In the genomic region with DNA sequence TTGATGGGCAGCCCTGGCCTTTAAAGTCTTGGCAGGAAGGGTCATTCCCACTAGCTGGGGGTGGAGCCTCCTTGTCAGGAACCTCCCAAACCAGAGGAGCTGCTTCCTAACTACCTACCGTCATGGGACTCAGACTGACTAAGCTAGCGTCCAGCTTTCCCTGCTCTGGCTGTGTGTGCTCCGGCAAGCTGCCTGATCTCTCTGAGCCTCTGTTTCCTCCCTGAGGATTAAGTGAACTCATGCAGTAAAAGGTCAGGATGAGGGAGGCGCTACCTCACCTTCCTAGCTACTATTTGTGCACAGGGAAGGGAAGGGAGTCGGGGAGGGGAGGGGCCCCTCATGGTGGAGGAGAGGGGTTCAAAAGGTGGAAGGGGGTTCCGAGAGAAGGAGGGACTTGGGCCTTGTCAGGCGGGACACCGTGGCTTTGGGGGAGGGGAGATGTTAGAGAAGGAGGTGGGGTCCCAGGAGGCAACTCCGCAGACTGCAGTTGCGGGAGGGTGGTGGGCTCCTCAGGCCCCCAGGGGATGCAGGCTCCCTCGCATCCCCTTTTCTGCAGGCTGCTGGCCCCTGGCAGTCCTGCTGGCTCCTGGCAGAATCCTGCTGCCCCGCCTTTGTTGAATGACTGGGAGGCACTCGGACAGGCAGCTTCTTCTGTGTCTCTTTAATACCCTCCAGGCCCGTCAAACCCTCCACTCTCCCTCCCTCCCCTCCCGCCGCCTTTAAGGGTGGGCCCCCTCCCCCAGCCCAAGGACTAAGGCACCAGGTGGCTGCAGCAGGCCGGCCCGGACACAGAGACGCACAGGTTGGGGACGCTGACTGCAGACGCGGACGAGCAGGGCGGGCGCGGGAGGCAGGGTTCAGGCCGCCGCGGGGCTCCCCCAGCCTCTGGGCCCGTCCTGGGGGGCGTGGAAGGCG, we compare ENCODE assay signal across 8 cellular contexts. TPM values are rescaled to one million over a fixed set of nuclear protein-coding genes. Genes with fewer than 3 reads are reported as not detected.
DNase-seq lines count a peak whose midpoint lies in the region; ATAC-seq and TF ChIP-seq lines count a peak whose summit lies in the region.

No MANE protein-coding gene starts in this region.

- TF ChIP-seq EP300 in gastroesophageal sphincter (IDR thresholded peaks at IDR 0.05): no peak

- ATAC-seq in DND-41 (ENCODE audit: insufficient read depth, low read depth) (peak; percentile 65), HG02885 (IDR thresholded peaks at IDR 0.05; ENCODE audit: poor library complexity, unreplicated experiment) (peak; percentile 22), T-cell (replicated peaks in 1 of 4) (peak in 3 of 4 experiments; percentile 48 to 50 (median 49)), gastroesophageal sphincter (peak; percentile 46), psoas muscle (peak; percentile 26 to 55 (median 38)), GM19035 (IDR thresholded peaks at IDR 0.05; ENCODE audit: unreplicated experiment) (no peak), HG03457 (IDR thresholded peaks at IDR 0.05; ENCODE audit: unreplicated experiment) (no peak)

- H3K27ac Mint-ChIP-seq in T-cell: no peak overlapping the region

- peak overlapping the region; percentile 9 to 84 (median 39) for H3K4me3 Mint-ChIP-seq in T-cell

- TF ChIP-seq CTCF in DND-41 (IDR thresholded peaks at IDR 0.05; ENCODE audit: borderline replicate concordance, extremely low read depth, low read length, poor library complexity, severe bottlenecking) (peak; percentile 3), gastroesophageal sphincter (IDR thresholded peaks at IDR 0.05) (no peak), psoas muscle (IDR thresholded peaks at IDR 0.05) (no peak)

- peak overlapping the region; percentile 93 for H2AFZ ChIP-seq in DND-41 (ENCODE audit: low read depth, low read length)

- no peak overlapping the region; the same call in 1 of the 2 replicates for H3K27ac ChIP-seq in DND-41 (ENCODE audit: low read length)
- peak overlapping the region in 2 of 4 donors; percentile 8 to 50 for H3K27ac ChIP-seq in gastroesophageal sphincter
- H3K27ac ChIP-seq in psoas muscle: no peak overlapping the region

- intact Hi-C loops in psoas muscle (cut with DNase I): no loop called here

- H3K4me2 ChIP-seq in DND-41 (ENCODE audit: insufficient read depth, low read length): peak overlapping the region; percentile 99

- no peaks in the 10 kb centered on the region for H3K36me3 Mint-ChIP-seq in T-cell

- H3K27me3 ChIP-seq in DND-41 (ENCODE audit: insufficient read depth, low read length, poor library complexity) (peaks cover 38% of the 10 kb centered on the region), gastroesophageal sphincter (peaks cover 37% of the 10 kb centered on the region), psoas muscle (ENCODE audit: insufficient read depth in 3 of 3, low read length in 2 of 3) (peaks cover 0 to 45% (median 8%) of the 10 kb centered on the region in 3 donors)

- CTCF ChIA-PET in T-cell (lab: Charles Lee): interaction anchor here in 1 of 2 donors (1.0 to 1.6 kb wide), 4 partner anchors 10 to 91 kb away, joined by 3 to 4 read pairs (median 3); a partner anchor contains a TSS

- no peak for TF ChIP-seq POLR2A in gastroesophageal sphincter (IDR thresholded peaks at IDR 0.05)

- DNase-seq in DND-41: no peak
- no peak for DNase-seq in T-cell
- DNase-seq in psoas muscle: peak in 1 of 2 donors; percentile 20
- no peak for DNase-seq in hippocampal formation (lab: John Stamatoyannopoulos, UW)

- no peaks in the 10 kb centered on the region for H3K9me3 ChIP-seq in DND-41 (ENCODE audit: insufficient read depth, low read length, severe bottlenecking)
- no peaks in the 10 kb centered on the region for H3K9me3 ChIP-seq in gastroesophageal sphincter
- H3K9me3 ChIP-seq in psoas muscle: no peaks in the 10 kb centered on the region

- H3K4me1 Mint-ChIP-seq in T-cell: peaks cover 11 to 15% (median 12%) of the 10 kb centered on the region in 3 donors

- H3K4me1 ChIP-seq in DND-41 (ENCODE audit: insufficient read depth, low read length) (peaks cover 20% of the 10 kb centered on the region), gastroesophageal sphincter (peaks cover 0 to 25% (median 13%) of the 10 kb centered on the region in 3 donors), psoas muscle (peaks cover 6% of the 10 kb centered on the region)

- 0 to 10% methylated on average over 2 to 10 of the region's 32 CpGs for WGBS in gastroesophageal sphincter (ENCODE audit: low coverage in 1 of 2), 2 donors
- 3 to 4% (median 3%) methylated on average over 28 to 32 of the region's 32 CpGs for WGBS in psoas muscle, 3 donors

- no peaks in the 10 kb centered on the region for H3K79me2 ChIP-seq in DND-41 (ENCODE audit: insufficient read depth, low read length)

- H3K9me3 Mint-ChIP-seq in T-cell: no peaks in the 10 kb centered on the region

- H4K20me1 ChIP-seq in DND-41 (ENCODE audit: insufficient read depth, low read length): no peaks in the 10 kb centered on the region

- H3K36me3 ChIP-seq in DND-41 (ENCODE audit: insufficient read depth, low read length): no peaks in the 10 kb centered on the region
- H3K36me3 ChIP-seq in gastroesophageal sphincter: no peaks in the 10 kb centered on the region
- H3K36me3 ChIP-seq in psoas muscle (ENCODE audit: insufficient read depth in 1 of 2, low read depth in 1 of 2): no peaks in the 10 kb centered on the region

- peaks cover 5 to 30% of the 10 kb centered on the region in 2 donors for H3K27me3 Mint-ChIP-seq in T-cell

- H3K4me3 ChIP-seq in DND-41 (ENCODE audit: low read depth in 1 of 2, low read length in 2 of 2) (peak overlapping the region; percentile 32 to 76; a peak in 3 of 4 replicates), gastroesophageal sphincter (peak overlapping the region; percentile 14 to 59), psoas muscle (peak overlapping the region; percentile 63)

- POLR2A ChIA-PET in T-cell (lab: Charles Lee): interaction anchor here (0.7 kb wide), 2 partner anchors 13 to 110 kb away, joined by 3 to 4 read pairs; no protein-coding TSS in a partner anchor

- peak overlapping the region; percentile 68 for H3K9ac ChIP-seq in DND-41 (ENCODE audit: low read depth, low read length)

RNA-seq across cellular contexts. Expression of a gene that starts 9.6 kb away (rescaled TPM):
- total RNA-seq in T-cell (not detected), gastroesophageal sphincter (1 to 10 TPM; 1.5 to 8.2 (median 4.5) TPM), psoas muscle (under 1 TPM in 1 of 4 donors, not detected in 3; 0.51 TPM)
- polyA plus RNA-seq in psoas muscle: under 1 TPM; 0.04 to 0.22 (median 0.17) TPM

RNA-seq across cellular contexts. Expression of a gene that starts 9.7 kb away (rescaled TPM):
- total RNA-seq in T-cell (under 1 TPM in 1 of 5 donors, not detected in 4; 0.16 TPM), gastroesophageal sphincter (under 1 TPM in 1 of 4 donors, not detected in 3; 0.47 TPM), psoas muscle (not detected)
- under 1 TPM in 1 of 3 donors, not detected in 2; 0.01 TPM for polyA plus RNA-seq in psoas muscle

RNA-seq across cellular contexts. Expression of a gene that starts 15.3 kb away (rescaled TPM):
- not detected for total RNA-seq in T-cell
- total RNA-seq in gastroesophageal sphincter: 1 to 10 TPM in 2 of 4 donors, under 1 TPM in 1, not detected in 1; 0.62 to 3.9 (median 2.3) TPM
- total RNA-seq in psoas muscle: 1 to 10 TPM in 2 of 4 donors, under 1 TPM in 2; 0.59 to 3.8 (median 1.2) TPM
- polyA plus RNA-seq in psoas muscle: 1 to 10 TPM in 1 of 3 donors, under 1 TPM in 2; 0.65 to 1.3 (median 0.87) TPM

RNA-seq across cellular contexts. Expression of a gene that starts 41.5 kb away (rescaled TPM):
- total RNA-seq in T-cell: not detected
- total RNA-seq in gastroesophageal sphincter: under 1 TPM in 3 of 4 donors, not detected in 1; 0.27 to 0.54 (median 0.31) TPM
- 100 to 1,000 TPM in 2 of 4 donors, 10 to 100 TPM in 2; 55.8 to 144 (median 102) TPM for total RNA-seq in psoas muscle
- polyA plus RNA-seq in psoas muscle: 100 to 1,000 TPM in 1 of 3 donors, 10 to 100 TPM in 2; 30.6 to 273 (median 91.4) TPM

Comparison
In these comparisons a context has a peak if more than half of its experiments do, and no peak if none do; other contexts are left out.
1. ATAC-seq: peak in DND-41 (single experiment), HG02885 (single experiment), T-cell (3 of 4), gastroesophageal sphincter (single experiment) and psoas muscle (4 of 4); none in GM19035 (single experiment) and HG03457 (single experiment).
2. Peak in every context shown above with its lines, with median percentiles within 50 percentile points of each other: H3K4me3 ChIP-seq.